ENCODE assay signal across 12 cellular contexts in genomic region chr10:89553064-89553734, GRCh38. TPM values are rescaled to one million over a fixed set of nuclear protein-coding genes. Genes with fewer than 3 reads are reported as not detected.
A peak's percentile ranks its signal among the peaks of the same experiment; 100 is the strongest.
DNase-seq lines count a peak whose midpoint lies in the region; ATAC-seq, FAIRE-seq and TF ChIP-seq lines count a peak whose summit lies in the region.
"Had no signal": no experiment of that assay in that cellular context is flagged by ENCODE, and none has a peak within 500 bp of the region (broad histone marks: within the 10 kb centered on the region; RNA-seq: fewer than 3 reads in every experiment).

No MANE protein-coding gene starts in this region.

- H3K4me2 ChIP-seq in HepG2 (ENCODE audit: low read depth, low read length) = no peak overlapping the region
- H3K4me2 ChIP-seq: BLaER1 had no signal

- no peak for FAIRE-seq in HepG2 (lab: Jason Lieb, UNC)

- TF ChIP-seq CTCF in A673 (conservative IDR thresholded peaks at IDR 0.05; ENCODE audit: low read depth, low read length) = no peak
- TF ChIP-seq CTCF in choroid plexus epithelial cell (conservative IDR thresholded peaks at IDR 0.05; ENCODE audit: low read depth, low read length) = no peak
- TF ChIP-seq CTCF in HepG2 (CRISPR knock-in tag; IDR thresholded peaks at IDR 0.05) = no peak

- no peak overlapping the region for H3K27ac ChIP-seq in A673 (ENCODE audit: low read depth, low read length, poor library complexity, severe bottlenecking)
- no peak overlapping the region for H3K27ac ChIP-seq in HepG2 (ENCODE audit: extremely low read length, insufficient read depth, low read length)
- H3K27ac ChIP-seq: BLaER1 had no signal

- in situ Hi-C loops in HepG2 (cut with HindIII; ENCODE audit: extremely low pct_ligation_motif_present, low pct_unique_long_range_greater_than_20kb) = no loop called here

- H3K27me3 ChIP-seq in A673 (replicated peaks; ENCODE audit: insufficient read depth, low read depth, low read length, poor library complexity) = no peaks in the 10 kb centered on the region
- H3K27me3 ChIP-seq in HepG2 (ENCODE audit: control insufficient read depth in 1 of 2, insufficient read depth in 2 of 2, low read length in 2 of 2) = no peaks in the 10 kb centered on the region
- H3K27me3 ChIP-seq: BLaER1 had no signal

- intact Hi-C loops in A673 (cut with micrococcal nuclease; ENCODE audit: unreplicated experiment) = loop anchor here (5.0 kb wide), 1 partner anchor 86 kb away; no protein-coding TSS in a partner anchor
- intact Hi-C loops in HepG2 (cut with micrococcal nuclease; ENCODE audit: unreplicated experiment) = loop anchor here (10.0 kb wide), 1 partner anchor 528 kb away; no protein-coding TSS in a partner anchor

- WGBS in HepG2 (ENCODE audit: low lambda C conversion rate) = 41% methylated on average over 5 of the region's 5 CpGs

- H2AFZ ChIP-seq in HepG2 (ENCODE audit: low read length) = no peak overlapping the region

- TF ChIP-seq RAD21 in HepG2 (CRISPR knock-in tag; IDR thresholded peaks at IDR 0.05) = no peak

- TF ChIP-seq EP300 in HepG2 (IDR thresholded peaks at IDR 0.05; ENCODE audit: low read depth in 2 of 2, low read length in 2 of 2) = no peak
- no peak for TF ChIP-seq EP300 in HepG2 (CRISPR knock-in tag; IDR thresholded peaks at IDR 0.05; ENCODE audit: borderline replicate concordance)

- H3K4me1 ChIP-seq in A673 (ENCODE audit: insufficient read depth, low read length, poor library complexity, severe bottlenecking) = peaks cover 6% of the 10 kb centered on the region
- H3K4me1 ChIP-seq in HepG2 (ENCODE audit: insufficient read depth, low read length) = peaks cover 9% of the 10 kb centered on the region; the same call in 1 of the 2 replicates
- H3K4me1 ChIP-seq: BLaER1 had no signal

- no TSS peak for BruUV-seq in A673 (replicated peaks; lab: Mats Ljungman, UMichigan)
- BruUV-seq in HepG2 (replicated peaks; lab: Mats Ljungman, UMichigan) = no TSS peak

- no peak overlapping the region for H3K9ac ChIP-seq in HepG2 (ENCODE audit: insufficient read depth, low read depth, low read length)
- H3K9ac ChIP-seq: BLaER1 had no signal

- H3K9me3 ChIP-seq in A673 (ENCODE audit: low read depth, low read length, poor library complexity, severe bottlenecking) = no peaks in the 10 kb centered on the region
- H3K9me3 ChIP-seq in HepG2 (ENCODE audit: low read length) = no peaks in the 10 kb centered on the region

- no peaks in the 10 kb centered on the region for H3K79me2 ChIP-seq in HepG2 (ENCODE audit: insufficient read depth, low read length)

- CTCF ChIA-PET in A673 (lab: Charles Lee) (interaction anchor here (0.6 kb wide), 1 partner anchor 666 kb away, joined by 3 read pairs; no protein-coding TSS in a partner anchor), HepG2 (lab: Yijun Ruan, JAX; ENCODE audit: low intra/inter-chr PET ratio, low total read pairs) (no interaction called here)

- no peaks in the 10 kb centered on the region for H4K20me1 ChIP-seq in HepG2 (ENCODE audit: insufficient read depth, low read length)
- H4K20me1 ChIP-seq: BLaER1 had no signal

- POLR2A ChIA-PET in A673 (lab: Charles Lee; ENCODE audit: low non-redundant PET) (no interaction called here), HepG2 (lab: Yijun Ruan, JAX) (no interaction called here)

- TF ChIP-seq POLR2A in HepG2 (IDR thresholded peaks at IDR 0.05; ENCODE audit: insufficient read depth in 1 of 2, low read depth in 2 of 2, low read length in 2 of 2) = no peak

- H3K36me3 ChIP-seq in A673 (ENCODE audit: insufficient read depth, low read length, poor library complexity, severe bottlenecking) (no peaks in the 10 kb centered on the region), HepG2 (replicated peaks in 1 of 2; ENCODE audit: control insufficient read depth in 1 of 2, insufficient read depth in 2 of 2, low read length in 2 of 2) (no peaks in the 10 kb centered on the region)
- H3K36me3 ChIP-seq: BLaER1 had no signal

- ATAC-seq in HepG2 (no peak), GM18867 (IDR thresholded peaks at IDR 0.05; ENCODE audit: unreplicated experiment) (no peak)
- ATAC-seq: activated CD4-positive, alpha-beta T cell treated with anti-CD3 and anti-CD28 coated beads for 36 hours; activated naive CD8-positive, alpha-beta T cell treated with anti-CD3 and anti-CD28 coated beads, Interleukin-2, amount 50 U/mL, for 24 hours had no signal

- H3K4me3 ChIP-seq in A673 (ENCODE audit: low read depth, low read length, poor library complexity, severe bottlenecking) (no peak overlapping the region), choroid plexus epithelial cell (ENCODE audit: low read depth, low read length) (no peak overlapping the region), HepG2 (replicated peaks in 1 of 3; ENCODE audit: insufficient read depth in 1 of 3, low read depth in 2 of 3, low read length in 3 of 3) (no peak overlapping the region)
- H3K4me3 ChIP-seq: BLaER1 had no signal

- DNase-seq in A673 (ENCODE audit: low spot score) (peak; percentile 76), HT-29 (ENCODE audit: low spot score) (peak; percentile 58), choroid plexus epithelial cell (ENCODE audit: low read depth) (peak; percentile 93), HepG2 (ENCODE audit: low spot score) (peak; percentile 37), activated gamma-delta T cell (lab: John Stamatoyannopoulos, UW) (no peak), NCI-H2171 treated with DMSO at 0.1 percent for 48 hours (lab: John Stamatoyannopoulos, UW) (no peak)
- DNase-seq in stimulated activated CD8-positive, alpha-beta memory T cell treated with anti-CD3 and anti-CD28 coated beads, Interleukin-4, amount 100 ng/mL, for 48 hours = no peak
- DNase-seq: activated CD4-positive, alpha-beta T cell treated with anti-CD3 and anti-CD28 coated beads for 36 hours; activated naive CD8-positive, alpha-beta T cell treated with anti-CD3 and anti-CD28 coated beads, Interleukin-2, amount 50 U/mL, for 24 hours; NCI-H1417 treated with DMSO at 0.1 percent for 48 hours had no signal

TF ChIP-seq in HepG2, 621 proteins besides CTCF, POLR2A, EP300 and RAD21 (continues in another document):
- no peak for TF ChIP-seq ZMYM3 (CRISPR knock-in tag; IDR thresholded peaks at IDR 0.05)
- TF ChIP-seq SALL2 (CRISPR knock-in tag; IDR thresholded peaks at IDR 0.05) = no peak
- TF ChIP-seq ATM (IDR thresholded peaks at IDR 0.05; ENCODE audit: borderline replicate concordance) = no peak
- TF ChIP-seq EZH2 (conservative IDR thresholded peaks at IDR 0.05; ENCODE audit: low read depth, low read length) = no peak
- no peak for TF ChIP-seq ZKSCAN1 (IDR thresholded peaks at IDR 0.05; ENCODE audit: low read length)
- no peak for TF ChIP-seq ZNF792 (CRISPR knock-in tag; IDR thresholded peaks at IDR 0.05)
- TF ChIP-seq ZBTB39 (CRISPR knock-in tag; IDR thresholded peaks at IDR 0.05) = no peak
- no peak for TF ChIP-seq ISX (CRISPR knock-in tag; conservative IDR thresholded peaks at IDR 0.05)
- no peak for TF ChIP-seq TMF1 (CRISPR knock-in tag; IDR thresholded peaks at IDR 0.05; ENCODE audit: low read depth)
- no peak for TF ChIP-seq ARNT (IDR thresholded peaks at IDR 0.05)

RNA-seq across cellular contexts. Expression of gene SLC16A12, which starts 17.8 kb away (rescaled TPM):
- total RNA-seq in A673 (2021) = 0.54 and 0.74 TPM in 2 replicates
- 0.03 and 0.18 TPM in 2 replicates for total RNA-seq in HT-29 (2014; rRNA removed; shearing (Covaris generic))
- total RNA-seq in HepG2 (2016; rRNA removed; fragmentation: Illumina TruSeq; extraction: Trizol) = 0.02 TPM in 1 of 2 replicates, not detected in the other
- total RNA-seq in HepG2 (2016; cell fraction: cytosol; rRNA removed; fragmentation: Illumina TruSeq; extraction: Trizol; ENCODE audit: low read depth) = not detected in 2 replicates
- 0.04 TPM in 1 of 2 replicates, not detected in the other for total RNA-seq in HepG2 (2016; cell fraction: insoluble cytoplasmic fraction; rRNA removed; fragmentation: Illumina TruSeq; extraction: Trizol)
- 0.03 TPM in 1 of 2 replicates, not detected in the other for total RNA-seq in HepG2 (2016; cell fraction: membrane; rRNA removed; fragmentation: Illumina TruSeq; extraction: Trizol)
- total RNA-seq in HepG2 (2016; cell fraction: nucleus; rRNA removed; fragmentation: Illumina TruSeq; extraction: Trizol) = 0.06 TPM in 1 of 2 replicates, not detected in the other
- 0.07 TPM in 1 of 2 replicates, not detected in the other for polyA plus RNA-seq in HepG2 (2011; rRNA removed)
- 0.01 TPM in 2 replicates for polyA plus RNA-seq in HepG2 (2011; cell fraction: cytosol; rRNA removed)
- polyA plus RNA-seq in HepG2 (2011; cell fraction: nucleus; rRNA removed) = not detected in 2 replicates
- polyA plus RNA-seq in HepG2 (2012) = not detected in 2 replicates
- polyA plus RNA-seq in HepG2 (2016; cell fraction: cytosol; fragmentation: Illumina TruSeq; extraction: Trizol; ENCODE audit: low read depth) = not detected in 2 replicates
- not detected in 2 replicates for polyA plus RNA-seq in HepG2 (2016; cell fraction: insoluble cytoplasmic fraction; fragmentation: Illumina TruSeq; extraction: Trizol; ENCODE audit: low read depth)
- polyA plus RNA-seq in HepG2 (2016; cell fraction: membrane; fragmentation: Illumina TruSeq; extraction: Trizol; ENCODE audit: low read depth) = not detected in 2 replicates
- not detected in 2 replicates for polyA plus RNA-seq in HepG2 (2016; cell fraction: nucleus; fragmentation: Illumina TruSeq; extraction: Trizol; ENCODE audit: insufficient read depth, low read depth)
- polyA minus RNA-seq in HepG2 (2011; rRNA and poly(A)+ RNA removed; ENCODE audit: low replicate concordance) = not detected in 2 replicates
- polyA minus RNA-seq in HepG2 (2011; cell fraction: cytosol; rRNA and poly(A)+ RNA removed) = not detected in 2 replicates
- not detected in 2 replicates for polyA minus RNA-seq in HepG2 (2011; cell fraction: nucleus; rRNA and poly(A)+ RNA removed)
- total RNA-seq: activated CD4-positive, alpha-beta T cell treated with anti-CD3 and anti-CD28 coated beads for 36 hours had no signal

Comparison
In these comparisons a context has a peak if more than half of its experiments do, and no peak if none do; other contexts are left out.
1. DNase-seq: peak in A673 (single experiment), HT-29 (single experiment), choroid plexus epithelial cell (single experiment) and HepG2 (single experiment); none in stimulated activated CD8-positive, alpha-beta memory T cell treated with anti-CD3 and anti-CD28 coated beads, Interleukin-4, amount 100 ng/mL, for 48 hours (single experiment), activated gamma-delta T cell (single experiment) and NCI-H2171 treated with DMSO at 0.1 percent for 48 hours (single experiment).